Comparison of ENCODE assay signal across 8 cellular contexts in the genomic region with DNA sequence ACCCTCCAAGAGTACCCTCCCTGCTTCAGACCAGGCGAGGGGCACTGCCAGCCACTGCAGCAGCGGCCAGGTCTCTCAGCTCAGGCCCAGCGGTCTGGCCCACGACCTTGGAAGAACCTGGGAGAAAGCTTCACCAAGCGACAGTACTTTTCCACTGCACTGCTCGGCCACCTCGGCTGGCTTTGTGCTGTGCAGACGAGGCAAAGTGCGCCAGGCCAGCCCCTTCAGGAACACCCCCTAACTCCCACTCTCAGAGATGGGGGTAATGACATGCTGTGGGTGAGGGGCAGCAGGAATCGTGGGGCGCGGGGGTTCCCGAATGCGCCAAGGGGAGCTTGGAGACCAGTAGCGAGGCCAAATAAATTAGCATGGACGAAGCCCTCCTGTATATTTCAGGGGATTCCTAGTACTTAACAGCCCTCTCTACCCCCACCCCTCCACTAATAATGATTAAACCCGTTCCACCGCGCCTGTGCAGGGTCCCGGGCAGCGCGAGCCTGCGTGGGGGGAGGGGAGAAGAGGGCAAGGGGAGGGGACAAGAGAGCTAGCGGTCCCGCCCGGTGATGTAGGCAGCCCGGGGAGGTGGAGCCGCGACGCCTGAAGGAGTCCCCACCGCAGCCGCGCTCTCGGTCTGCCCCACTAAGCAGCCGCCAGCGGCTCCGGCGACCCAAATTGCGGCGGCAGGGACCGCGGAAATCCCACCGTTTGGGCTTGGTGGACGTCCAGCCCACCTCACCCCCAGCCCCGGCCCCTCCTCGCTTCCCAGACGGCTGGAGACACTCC. TPM values are rescaled to one million over a fixed set of nuclear protein-coding genes. Genes with fewer than 3 reads are reported as not detected.
A peak's percentile ranks its signal among the peaks of the same experiment; 100 is the strongest.
DNase-seq lines count a peak whose midpoint lies in the region; ATAC-seq and TF ChIP-seq lines count a peak whose summit lies in the region.

A gene with protein sequence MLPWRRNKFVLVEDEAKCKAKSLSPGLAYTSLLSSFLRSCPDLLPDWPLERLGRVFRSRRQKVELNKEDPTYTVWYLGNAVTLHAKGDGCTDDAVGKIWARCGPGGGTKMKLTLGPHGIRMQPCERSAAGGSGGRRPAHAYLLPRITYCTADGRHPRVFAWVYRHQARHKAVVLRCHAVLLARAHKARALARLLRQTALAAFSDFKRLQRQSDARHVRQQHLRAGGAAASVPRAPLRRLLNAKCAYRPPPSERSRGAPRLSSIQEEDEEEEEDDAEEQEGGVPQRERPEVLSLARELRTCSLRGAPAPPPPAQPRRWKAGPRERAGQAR (plus strand): TSS at position 629 of the 783 bp plus-strand sequence. CDS start 401 bp downstream, outside the sequence.

- WGBS in thyroid gland, 2 donors = 4 to 5% methylated on average over 4 to 36 of the region's 47 CpGs

- DNase-seq in AG04449 (ENCODE audit: low read depth, low spot score) (no peak), HuH-7.5 (ENCODE audit: low spot score) (peak; percentile 95), cerebellar cortex (ENCODE audit: low spot score) (peak; percentile 88), left lung (peak; percentile 72 to 77), thyroid gland (peak; percentile 17 to 37), SHP77 treated with DMSO at 0.1 percent for 48 hours (lab: John Stamatoyannopoulos, UW) (no peak)

- H3K4me1 ChIP-seq in left lung (peaks cover 0 to 14% of the 10 kb centered on the region in 2 donors), thyroid gland (peaks cover 0 to 10% of the 10 kb centered on the region in 2 donors)

- peaks cover 40 to 100% of the 10 kb centered on the region in 2 donors for H3K27me3 ChIP-seq in left lung
- peaks cover 12% of the 10 kb centered on the region for H3K27me3 ChIP-seq in thyroid gland

- no peaks in the 10 kb centered on the region for H3K9me3 ChIP-seq in left lung
- no peaks in the 10 kb centered on the region for H3K9me3 ChIP-seq in thyroid gland

- no peak for TF ChIP-seq POLR2A in thyroid gland (IDR thresholded peaks at IDR 0.05)

- intact Hi-C loops in left lung (cut with DNase I) (no loop called here), thyroid gland (cut with DNase I) (no loop called here)

- H3K27ac ChIP-seq in left lung (no peak within 1 kb of the TSS), thyroid gland (peak within 1 kb of the TSS in 2 of 3 donors; percentile 8 to 24)

- H3K4me3 ChIP-seq in AG04449 (ENCODE audit: low read depth, low read length) (peak within 1 kb of the TSS; percentile 33), left lung (peak within 1 kb of the TSS; percentile 9 to 24), thyroid gland (replicated peaks in 1 of 3) (peak within 1 kb of the TSS in 1 of 3 donors; percentile 18)

- POLR2A ChIA-PET in AG04449 (lab: Yijun Ruan, JAX) = interaction anchor here (0.6 kb wide), 1 partner anchor 13 kb away, joined by 3 read pairs; no protein-coding TSS in a partner anchor

- TF ChIP-seq CTCF in AG04449 (IDR thresholded peaks at IDR 0.05; ENCODE audit: insufficient read depth, low read length, missing control alignments) (no peak), left lung (IDR thresholded peaks at IDR 0.05) (no peak), thyroid gland (IDR thresholded peaks at IDR 0.05) (no peak)

- H3K36me3 ChIP-seq in left lung (no peaks in the 10 kb centered on the region), thyroid gland (no peaks in the 10 kb centered on the region)

- CTCF ChIA-PET in AG04449 (lab: Yijun Ruan, JAX) = interaction anchor here (0.7 to 1.6 kb wide), 11 partner anchors 9 to 94 kb away, joined by 3 to 8 read pairs (median 4); a partner anchor contains a TSS

- ATAC-seq in left lung (peak; percentile 88), GM19395 (IDR thresholded peaks at IDR 0.05; ENCODE audit: unreplicated experiment) (no peak), HG03432 (IDR thresholded peaks at IDR 0.05; ENCODE audit: unreplicated experiment) (no peak)

RNA-seq across cellular contexts. Expression of the gene that starts here (rescaled TPM):
- total RNA-seq in left lung (1 to 10 TPM in 1 of 2 donors, under 1 TPM in 1; 0.73 to 1.1 TPM), thyroid gland (1 to 10 TPM in 3 of 4 donors, under 1 TPM in 1; 0.59 to 3.5 (median 2.5) TPM)

Comparison
In these comparisons a context has a peak if more than half of its experiments do, and no peak if none do; other contexts are left out.
1. DNase-seq: peak in HuH-7.5 (single experiment), cerebellar cortex (single experiment), left lung (2 of 2) and thyroid gland (2 of 2); none in AG04449 (single experiment) and SHP77 treated with DMSO at 0.1 percent for 48 hours (single experiment).
2. H3K27ac ChIP-seq: peak in thyroid gland (2 of 3); none in left lung (0 of 2).